Comparison of ENCODE assay signal across 8 cellular contexts in the genomic region with DNA sequence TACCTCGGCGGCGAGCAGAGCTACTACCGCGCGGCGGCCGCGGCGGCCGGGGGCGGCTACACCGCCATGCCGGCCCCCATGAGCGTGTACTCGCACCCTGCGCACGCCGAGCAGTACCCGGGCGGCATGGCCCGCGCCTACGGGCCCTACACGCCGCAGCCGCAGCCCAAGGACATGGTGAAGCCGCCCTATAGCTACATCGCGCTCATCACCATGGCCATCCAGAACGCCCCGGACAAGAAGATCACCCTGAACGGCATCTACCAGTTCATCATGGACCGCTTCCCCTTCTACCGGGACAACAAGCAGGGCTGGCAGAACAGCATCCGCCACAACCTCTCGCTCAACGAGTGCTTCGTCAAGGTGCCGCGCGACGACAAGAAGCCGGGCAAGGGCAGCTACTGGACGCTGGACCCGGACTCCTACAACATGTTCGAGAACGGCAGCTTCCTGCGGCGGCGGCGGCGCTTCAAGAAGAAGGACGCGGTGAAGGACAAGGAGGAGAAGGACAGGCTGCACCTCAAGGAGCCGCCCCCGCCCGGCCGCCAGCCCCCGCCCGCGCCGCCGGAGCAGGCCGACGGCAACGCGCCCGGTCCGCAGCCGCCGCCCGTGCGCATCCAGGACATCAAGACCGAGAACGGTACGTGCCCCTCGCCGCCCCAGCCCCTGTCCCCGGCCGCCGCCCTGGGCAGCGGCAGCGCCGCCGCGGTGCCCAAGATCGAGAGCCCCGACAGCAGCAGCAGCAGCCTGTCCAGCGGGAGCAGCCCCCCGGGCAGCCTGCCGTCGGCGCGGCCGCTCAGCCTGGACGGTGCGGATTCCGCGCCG. TPM values are rescaled to one million over a fixed set of nuclear protein-coding genes. Genes with fewer than 3 reads are reported as not detected.
DNase-seq lines count a peak whose midpoint lies in the region; ATAC-seq and TF ChIP-seq lines count a peak whose summit lies in the region.

No MANE protein-coding gene starts in this region.

- CTCF ChIA-PET in CD8-positive, alpha-beta T cell (lab: Charles Lee), result interaction anchor here (0.7 to 2.2 kb wide), 5 partner anchors 15 to 1024 kb away, joined by 3 to 14 read pairs (median 5); no protein-coding TSS in a partner anchor

- H3K9ac ChIP-seq in colonic mucosa (ENCODE audit: low read depth in 2 of 2, low read length in 2 of 2) (peak overlapping the region in 1 of 2 donors; percentile 43), mucosa of rectum (ENCODE audit: low read depth in 1 of 2, low read length in 2 of 2) (no peak overlapping the region)

- H3K4me3 ChIP-seq in CD8-positive, alpha-beta T cell (ENCODE audit: low read depth, low read length), result peak overlapping the region; percentile 39
- H3K4me3 ChIP-seq in colonic mucosa, result peak overlapping the region; percentile 28
- H3K4me3 ChIP-seq in mucosa of rectum (ENCODE audit: low read length in 2 of 2), result peak overlapping the region; percentile 62 to 64

- ATAC-seq in CD8-positive, alpha-beta T cell, result peak; percentile 29
- peak; percentile 12 for ATAC-seq in GM21423 (IDR thresholded peaks at IDR 0.05; ENCODE audit: unreplicated experiment)

- H3K27me3 Mint-ChIP-seq in CD8-positive, alpha-beta T cell (ENCODE audit: low read depth), result peaks cover 61% of the 10 kb centered on the region

- H3K36me3 ChIP-seq in CD8-positive, alpha-beta T cell (ENCODE audit: insufficient read depth, low read length), result no peaks in the 10 kb centered on the region
- H3K36me3 ChIP-seq in colonic mucosa, result no peaks in the 10 kb centered on the region
- H3K36me3 ChIP-seq in mucosa of rectum (ENCODE audit: control insufficient read depth in 2 of 2, insufficient read depth in 2 of 2, low read length in 2 of 2), result no peaks in the 10 kb centered on the region

- peak in 1 of 7 experiments; percentile 35 for DNase-seq in CD8-positive, alpha-beta T cell
- DNase-seq in NCI-H748 treated with DMSO at 0.1 percent for 48 hours (lab: John Stamatoyannopoulos, UW) (peak; percentile 59), colonic mucosa (no peak), AG08396 (ENCODE audit: low spot score) (no peak), midbrain (lab: John Stamatoyannopoulos, UW) (no peak), NCI-H226 (no peak)

- no peaks in the 10 kb centered on the region for H3K9me3 ChIP-seq in CD8-positive, alpha-beta T cell (ENCODE audit: low read length)
- H3K9me3 ChIP-seq in colonic mucosa (no peaks in the 10 kb centered on the region), mucosa of rectum (ENCODE audit: control insufficient read depth in 2 of 2, low read length in 2 of 2) (no peaks in the 10 kb centered on the region)

- no peaks in the 10 kb centered on the region for H3K9me3 Mint-ChIP-seq in CD8-positive, alpha-beta T cell

- peak overlapping the region; percentile 79 for H3K4me3 Mint-ChIP-seq in CD8-positive, alpha-beta T cell

- peaks cover 51% of the 10 kb centered on the region for H3K4me1 Mint-ChIP-seq in CD8-positive, alpha-beta T cell (ENCODE audit: low read depth)

- intact Hi-C loops in CD8-positive, alpha-beta T cell (cut with DNase I, micrococcal nuclease), result no loop called here
- intact Hi-C loops in colonic mucosa (cut with DNase I), result no loop called here

- H3K27ac Mint-ChIP-seq in CD8-positive, alpha-beta T cell, result no peak overlapping the region

- H3K27me3 ChIP-seq in CD8-positive, alpha-beta T cell (ENCODE audit: insufficient read depth, low read length), result peaks cover 58% of the 10 kb centered on the region
- H3K27me3 ChIP-seq in colonic mucosa (peaks cover 82% of the 10 kb centered on the region), mucosa of rectum (ENCODE audit: control insufficient read depth in 2 of 2, insufficient read depth in 2 of 2, low read length in 2 of 2) (peaks cover 57 to 78% of the 10 kb centered on the region in 2 donors)

- H3K4me1 ChIP-seq in CD8-positive, alpha-beta T cell (ENCODE audit: insufficient read depth, low read length), result peaks cover 49% of the 10 kb centered on the region
- H3K4me1 ChIP-seq in colonic mucosa (peaks cover 18% of the 10 kb centered on the region), mucosa of rectum (ENCODE audit: control insufficient read depth in 2 of 2, insufficient read depth in 2 of 2, low read length in 2 of 2) (peaks cover 15 to 18% of the 10 kb centered on the region in 2 donors)

- H3K27ac ChIP-seq in CD8-positive, alpha-beta T cell (ENCODE audit: low read depth, low read length), result no peak overlapping the region
- H3K27ac ChIP-seq in colonic mucosa (no peak overlapping the region), mucosa of rectum (ENCODE audit: low read depth in 2 of 2, low read length in 2 of 2) (peak overlapping the region; percentile 3 to 16)

- no peaks in the 10 kb centered on the region for H3K36me3 Mint-ChIP-seq in CD8-positive, alpha-beta T cell

- POLR2A ChIA-PET in CD8-positive, alpha-beta T cell (lab: Charles Lee), result interaction anchor here (0.8 kb wide), 1 partner anchor 1023 kb away, joined by 3 read pairs; no protein-coding TSS in a partner anchor

- TF ChIP-seq CTCF in CD8-positive, alpha-beta T cell (IDR thresholded peaks at IDR 0.05), result no peak
- TF ChIP-seq CTCF in colonic mucosa (IDR thresholded peaks at IDR 0.05), result no peak

RNA-seq across cellular contexts. Expression of gene FOXC1, which starts 1.0 kb away (rescaled TPM):
- total RNA-seq in CD8-positive, alpha-beta T cell, result not detected
- 1 to 10 TPM in 1 of 2 donors, under 1 TPM in 1; 0.69 to 1.5 TPM for total RNA-seq in colonic mucosa

Comparison
In these comparisons a context has a peak if more than half of its experiments do, and no peak if none do; other contexts are left out.
1. H3K27ac ChIP-seq: peak in mucosa of rectum (2 of 2); none in CD8-positive, alpha-beta T cell (single experiment) and colonic mucosa (single experiment).
2. Peak in every context shown above with its lines, with median percentiles within 50 percentile points of each other: H3K4me3 ChIP-seq.